In genomic region chr10:14553434-14553833, GRCh38 we compare ENCODE assay signal across 7 cellular contexts.
DNase-seq lines count a peak whose midpoint lies in the region; ATAC-seq and TF ChIP-seq lines count a peak whose summit lies in the region.

No MANE protein-coding gene starts in this region.

- intact Hi-C loops in PC-3 (cut with micrococcal nuclease) (no loop called here), Right ventricle myocardium superior (cut with DNase I) (no loop called here)

- H3K9me3 ChIP-seq in PC-3 (ENCODE audit: low read length) (no peaks in the 10 kb centered on the region), neural progenitor cell (ENCODE audit: low read depth) (no peaks in the 10 kb centered on the region)

- POLR2A ChIA-PET in PC-3 (lab: Charles Lee; ENCODE audit: unreplicated experiment), result no interaction called here

- BruUV-seq in PC-3 (replicated peaks; lab: Mats Ljungman, UMichigan), result no TSS peak

- H3K9me3 Mint-ChIP-seq in endothelial cell (ENCODE audit: unreplicated experiment), result no peaks in the 10 kb centered on the region
- H3K9me3 Mint-ChIP-seq in stimulated activated memory B cell treated with anti-CD40 and anti-IgM and Interleukin-4, amounts not matched to agents 10 μg/mL and 1 μg/mL and 100 μg/mL, for 72 hours, result no peaks in the 10 kb centered on the region
- H3K9me3 Mint-ChIP-seq in neural progenitor cell, result no peaks in the 10 kb centered on the region

- TF ChIP-seq CTCF in PC-3 (conservative IDR thresholded peaks at IDR 0.05; ENCODE audit: low read depth, low read length) (no peak), endothelial cell (IDR thresholded peaks at IDR 0.05; ENCODE audit: unreplicated experiment) (no peak), neural progenitor cell (IDR thresholded peaks at IDR 0.05) (no peak)

- H3F3A ChIP-seq in PC-3 (ENCODE audit: low read length, unreplicated experiment) (no peaks in the 10 kb centered on the region), neural progenitor cell (ENCODE audit: low read depth) (peaks cover 3% of the 10 kb centered on the region)

- no peak overlapping the region for H3K4me3 Mint-ChIP-seq in endothelial cell (ENCODE audit: unreplicated experiment)
- H3K4me3 Mint-ChIP-seq in stimulated activated memory B cell treated with anti-CD40 and anti-IgM and Interleukin-4, amounts not matched to agents 10 μg/mL and 1 μg/mL and 100 μg/mL, for 72 hours, result no peak overlapping the region
- H3K4me3 Mint-ChIP-seq in neural progenitor cell, result no peak overlapping the region

- H3K9ac ChIP-seq in PC-3 (ENCODE audit: low read length), result peak overlapping the region; percentile 68
- no peak overlapping the region for H3K9ac ChIP-seq in neural progenitor cell

- H3K4me1 ChIP-seq in PC-3 (ENCODE audit: insufficient read depth, low read length), result peaks cover 51% of the 10 kb centered on the region
- peaks cover 7% of the 10 kb centered on the region for H3K4me1 ChIP-seq in neural progenitor cell

- peak overlapping the region; percentile 40 for H3K27ac Mint-ChIP-seq in endothelial cell (ENCODE audit: unreplicated experiment)
- peak overlapping the region; percentile 69 for H3K27ac Mint-ChIP-seq in stimulated activated memory B cell treated with anti-CD40 and anti-IgM and Interleukin-4, amounts not matched to agents 10 μg/mL and 1 μg/mL and 100 μg/mL, for 72 hours
- no peak overlapping the region for H3K27ac Mint-ChIP-seq in neural progenitor cell

- H2AFZ ChIP-seq in PC-3 (ENCODE audit: low read length), result no peak overlapping the region
- no peak overlapping the region for H2AFZ ChIP-seq in neural progenitor cell (replicated peaks)

- H3K27me3 ChIP-seq in PC-3 (ENCODE audit: low read length), result no peaks in the 10 kb centered on the region
- no peaks in the 10 kb centered on the region for H3K27me3 ChIP-seq in neural progenitor cell

- H3K36me3 ChIP-seq in PC-3 (ENCODE audit: low read depth, low read length), result peaks cover 13% of the 10 kb centered on the region
- no peaks in the 10 kb centered on the region for H3K36me3 ChIP-seq in neural progenitor cell

- H3K9me2 ChIP-seq in PC-3 (replicated peaks; ENCODE audit: low read length), result no peaks in the 10 kb centered on the region

- H3K79me2 ChIP-seq in PC-3 (ENCODE audit: low read length) (peaks cover 82% of the 10 kb centered on the region), neural progenitor cell (ENCODE audit: low read depth) (peaks cover 22% of the 10 kb centered on the region)

- CTCF ChIA-PET in PC-3 (lab: Charles Lee), result no interaction called here

- DNase-seq in HCEC 1CT (peak; percentile 73), PC-3 (peak; percentile 40), endothelial cell (ENCODE audit: low spot score) (no peak), Right ventricle myocardium superior (no peak), neural progenitor cell (ENCODE audit: low spot score) (no peak)

- H3K27ac ChIP-seq in PC-3 (ENCODE audit: low read length) (peak overlapping the region; percentile 93), neural progenitor cell (no peak overlapping the region)

- no peaks in the 10 kb centered on the region for H4K20me1 ChIP-seq in PC-3 (ENCODE audit: low read length)
- H4K20me1 ChIP-seq in neural progenitor cell (ENCODE audit: low read depth), result peaks cover 10% of the 10 kb centered on the region

- H3K4me1 Mint-ChIP-seq in endothelial cell (ENCODE audit: unreplicated experiment) (peaks cover 82% of the 10 kb centered on the region), neural progenitor cell (peaks cover 43% of the 10 kb centered on the region)
- peaks cover 93% of the 10 kb centered on the region for H3K4me1 Mint-ChIP-seq in stimulated activated memory B cell treated with anti-CD40 and anti-IgM and Interleukin-4, amounts not matched to agents 10 μg/mL and 1 μg/mL and 100 μg/mL, for 72 hours

- H3K4me2 ChIP-seq in PC-3 (ENCODE audit: low read length) (peak overlapping the region; percentile 62), neural progenitor cell (no peak overlapping the region)

- ATAC-seq in PC-3 (peak; percentile 10; the same call in 1 of the 2 replicates), Right ventricle myocardium superior (ENCODE audit: poor library complexity) (no peak), GM21526 (IDR thresholded peaks at IDR 0.05; ENCODE audit: low FRiP score, unreplicated experiment) (no peak)
- no peak for ATAC-seq in stimulated activated memory B cell treated with anti-CD40 and anti-IgM and Interleukin-4, amounts not matched to agents 10 μg/mL and 1 μg/mL and 100 μg/mL, for 72 hours

- H3K36me3 Mint-ChIP-seq in endothelial cell (ENCODE audit: low read depth, unreplicated experiment), result peaks cover 38% of the 10 kb centered on the region
- H3K36me3 Mint-ChIP-seq in stimulated activated memory B cell treated with anti-CD40 and anti-IgM and Interleukin-4, amounts not matched to agents 10 μg/mL and 1 μg/mL and 100 μg/mL, for 72 hours, result peaks cover 31% of the 10 kb centered on the region
- H3K36me3 Mint-ChIP-seq in neural progenitor cell, result peaks cover 5% of the 10 kb centered on the region

- H3K27me3 Mint-ChIP-seq in endothelial cell (ENCODE audit: unreplicated experiment) (peaks cover 4% of the 10 kb centered on the region), neural progenitor cell (ENCODE audit: insufficient read depth, low read depth) (no peaks in the 10 kb centered on the region)
- no peaks in the 10 kb centered on the region for H3K27me3 Mint-ChIP-seq in stimulated activated memory B cell treated with anti-CD40 and anti-IgM and Interleukin-4, amounts not matched to agents 10 μg/mL and 1 μg/mL and 100 μg/mL, for 72 hours

- H3K4me3 ChIP-seq in PC-3 (ENCODE audit: low read length) (peak overlapping the region; percentile 24; the same call in 1 of the 2 replicates), neural progenitor cell (no peak overlapping the region)

Comparison
In these comparisons a context has a peak if more than half of its experiments do, and no peak if none do; other contexts are left out.
1. DNase-seq: peak in HCEC 1CT (single experiment) and PC-3 (single experiment); none in endothelial cell (single experiment), Right ventricle myocardium superior (single experiment) and neural progenitor cell (single experiment).